ENCODE assay signal across 25 cellular contexts in the genomic region with DNA sequence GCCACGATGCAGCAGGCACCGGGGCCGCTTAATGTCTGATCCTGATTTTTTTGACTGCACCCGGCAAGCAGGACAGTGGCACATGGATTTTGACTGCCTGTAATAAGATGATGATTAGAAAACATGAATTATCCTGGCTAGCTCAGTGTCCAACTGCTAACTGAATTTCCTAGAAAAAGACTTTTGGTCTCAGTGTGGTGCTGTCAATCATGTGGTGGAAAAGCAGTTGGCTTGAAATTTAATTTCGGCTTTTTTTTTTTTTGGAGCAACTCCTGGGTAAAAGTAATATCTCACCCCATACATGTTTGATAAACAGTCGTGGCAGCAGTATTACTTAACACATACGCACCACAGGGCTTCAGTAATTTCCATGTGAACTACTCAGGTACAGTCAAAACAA.
"Had no signal": no experiment of that assay in that cellular context is flagged by ENCODE, and none has a peak within 500 bp of the region (broad histone marks: within the 10 kb centered on the region; RNA-seq: fewer than 3 reads in every experiment).

No MANE protein-coding gene starts in this region.

- H3K4me1 Mint-ChIP-seq: activated CD4-positive, alpha-beta memory T cell treated with anti-CD3 and anti-CD28 coated beads, Interleukin-2, amount 10 ng/mL, durations not matched to agents 7 days and 5 days; activated CD4-positive, alpha-beta T cell treated with anti-CD3 and anti-CD28 coated beads, Interleukin-2, amount 10 ng/mL, durations not matched to agents 24 days and 14 days; activated naive CD4-positive, alpha-beta T cell treated with anti-CD3 and anti-CD28 coated beads, Interleukin-2, amount 50 U/mL, for 24 hours; activated naive CD8-positive, alpha-beta T cell treated with anti-CD3 and anti-CD28 coated beads, Interleukin-2, amount 50 U/mL, for 24 hours had no signal

- ATAC-seq: activated naive CD8-positive, alpha-beta T cell treated with anti-CD3 and anti-CD28 coated beads, Interleukin-2, amount 50 U/mL, for 24 hours; gastroesophageal sphincter; left lobe of liver; lower lobe of right lung had no signal

- H3K27me3 ChIP-seq: breast epithelium, gastroesophageal sphincter, uterus had no signal

- H3K27ac ChIP-seq: gastroesophageal sphincter, lower lobe of right lung, thoracic aorta, uterus had no signal

- H3K27ac Mint-ChIP-seq: activated CD4-positive, alpha-beta memory T cell treated with anti-CD3 and anti-CD28 coated beads, Interleukin-2, amount 10 ng/mL, durations not matched to agents 7 days and 5 days; activated CD4-positive, alpha-beta T cell treated with anti-CD3 and anti-CD28 coated beads, Interleukin-2, amount 10 ng/mL, durations not matched to agents 24 days and 14 days; activated naive CD4-positive, alpha-beta T cell treated with anti-CD3 and anti-CD28 coated beads, Interleukin-2, amount 50 U/mL, for 24 hours; activated naive CD8-positive, alpha-beta T cell treated with anti-CD3 and anti-CD28 coated beads, Interleukin-2, amount 50 U/mL, for 24 hours; activated T-cell treated with anti-CD3 and anti-CD28 coated beads, Interleukin-2, amount 50 U/mL, for 24 hours; stimulated activated naive CD8-positive, alpha-beta T cell treated with anti-CD3 and anti-CD28 coated beads, Interleukin-15, Interleukin-2, amounts not matched to agents 100 ng/mL and 50 ng/mL, for 24 hours had no signal

- H3K4me3 Mint-ChIP-seq: activated CD4-positive, alpha-beta memory T cell treated with anti-CD3 and anti-CD28 coated beads, Interleukin-2, amount 10 ng/mL, durations not matched to agents 7 days and 5 days; activated CD4-positive, alpha-beta T cell treated with anti-CD3 and anti-CD28 coated beads, Interleukin-2, amount 10 ng/mL, durations not matched to agents 24 days and 14 days; activated naive CD4-positive, alpha-beta T cell treated with anti-CD3 and anti-CD28 coated beads, Interleukin-2, amount 50 U/mL, for 24 hours; activated naive CD8-positive, alpha-beta T cell treated with anti-CD3 and anti-CD28 coated beads, Interleukin-2, amount 50 U/mL, for 24 hours; activated T-cell treated with anti-CD3 and anti-CD28 coated beads, Interleukin-2, amount 50 U/mL, for 24 hours; naive B cell; stimulated activated naive CD8-positive, alpha-beta T cell treated with anti-CD3 and anti-CD28 coated beads, Interleukin-15, Interleukin-2, amounts not matched to agents 100 ng/mL and 50 ng/mL, for 24 hours had no signal

- H3K4me1 ChIP-seq: breast epithelium, gastroesophageal sphincter, lower lobe of right lung, uterus had no signal

- H3K9me3 Mint-ChIP-seq: activated CD4-positive, alpha-beta T cell treated with anti-CD3 and anti-CD28 coated beads, Interleukin-2, amount 10 ng/mL, durations not matched to agents 24 days and 14 days; activated naive CD4-positive, alpha-beta T cell treated with anti-CD3 and anti-CD28 coated beads, Interleukin-2, amount 50 U/mL, for 24 hours; activated naive CD8-positive, alpha-beta T cell treated with anti-CD3 and anti-CD28 coated beads, Interleukin-2, amount 50 U/mL, for 24 hours; stimulated activated naive CD8-positive, alpha-beta T cell treated with anti-CD3 and anti-CD28 coated beads, Interleukin-15, Interleukin-2, amounts not matched to agents 100 ng/mL and 50 ng/mL, for 24 hours had no signal

- H3K36me3 ChIP-seq: breast epithelium, gastroesophageal sphincter, lower lobe of right lung, thoracic aorta, uterus had no signal

- H3K36me3 Mint-ChIP-seq: activated naive CD4-positive, alpha-beta T cell treated with anti-CD3 and anti-CD28 coated beads, Interleukin-2, amount 50 U/mL, for 24 hours; naive B cell had no signal

- DNase-seq: activated CD4-positive, alpha-beta memory T cell treated with anti-CD3 and anti-CD28 coated beads, Interleukin-2, amount 10 ng/mL, durations not matched to agents 7 days and 5 days; activated CD4-positive, alpha-beta T cell treated with anti-CD3 and anti-CD28 coated beads, Interleukin-2, amount 10 ng/mL, durations not matched to agents 24 days and 14 days; activated CD4-positive, CD25-positive, alpha-beta regulatory T cell treated with anti-CD3 and anti-CD28 coated beads, Interleukin-2, amount 50 U/mL, for 72 hours; activated CD8-positive, alpha-beta memory T cell treated with anti-CD3 and anti-CD28 coated beads, Interleukin-2, amount 50 U/mL, for 48 hours; activated gamma-delta T cell treated with Interleukin-2 at 50 U/mL for 16 hours; activated naive CD8-positive, alpha-beta T cell treated with anti-CD3 and anti-CD28 coated beads, Interleukin-2, amount 50 U/mL, for 24 hours; activated T-cell treated with anti-CD3 and anti-CD28 coated beads, Interleukin-2, amount 50 U/mL, for 24 hours; amygdala; central memory CD4-positive, alpha-beta T cell; effector CD8-positive, alpha-beta T cell; hippocampal formation; lower lobe of right lung; mesenchymal stem cell; naive B cell; occipital lobe; right cardiac atrium; stimulated activated CD4-positive, alpha-beta T cell treated with anti-CD3 and anti-CD28 coated beads, Interleukin-4, amount 100 ng/mL, for 1 hour; T-helper 2 cell; uterus had no signal

- H3K4me3 ChIP-seq: breast epithelium, gastroesophageal sphincter, lower lobe of right lung, thoracic aorta, uterus had no signal

- H3K9me3 ChIP-seq: breast epithelium, gastroesophageal sphincter, lower lobe of right lung, thoracic aorta, uterus had no signal

- H3K27me3 Mint-ChIP-seq: activated CD4-positive, alpha-beta memory T cell treated with anti-CD3 and anti-CD28 coated beads, Interleukin-2, amount 10 ng/mL, durations not matched to agents 7 days and 5 days; activated CD4-positive, alpha-beta T cell treated with anti-CD3 and anti-CD28 coated beads, Interleukin-2, amount 10 ng/mL, durations not matched to agents 24 days and 14 days; activated naive CD4-positive, alpha-beta T cell treated with anti-CD3 and anti-CD28 coated beads, Interleukin-2, amount 50 U/mL, for 24 hours; activated naive CD8-positive, alpha-beta T cell treated with anti-CD3 and anti-CD28 coated beads, Interleukin-2, amount 50 U/mL, for 24 hours; activated T-cell treated with anti-CD3 and anti-CD28 coated beads, Interleukin-2, amount 50 U/mL, for 24 hours; naive B cell had no signal
